In genomic region chr16:15649311-15649710, GRCh38 we compare ENCODE assay signal across 8 cellular contexts. TPM values are rescaled to one million over a fixed set of nuclear protein-coding genes. Genes with fewer than 3 reads are reported as not detected.
A peak's percentile ranks its signal among the peaks of the same experiment; 100 is the strongest.
DNase-seq lines count a peak whose midpoint lies in the region; ATAC-seq and TF ChIP-seq lines count a peak whose summit lies in the region.
"Not testable (repeated sequence)": the region's sequence is repeated elsewhere in the genome, so short reads cannot be mapped to it uniquely, and the experiment has no call there.

No MANE protein-coding gene starts in this region.

- not testable (repeated sequence) for H3K4me1 ChIP-seq in SK-N-SH (ENCODE audit: control insufficient read depth in 1 of 2, insufficient read depth in 2 of 2, low read depth in 1 of 2, low read length in 1 of 2); endocrine pancreas (ENCODE audit: control insufficient read depth, insufficient read depth, low read length)

- TF ChIP-seq RAD21 in SK-N-SH (IDR thresholded peaks at IDR 0.05; ENCODE audit: low read length) = not testable (repeated sequence)

- not testable (repeated sequence) for H3K9me3 Mint-ChIP-seq in activated naive CD8-positive, alpha-beta T cell (ENCODE audit: low read depth); immature natural killer cell; neural crest cell; stimulated activated naive CD8-positive, alpha-beta T cell treated with anti-CD3 and anti-CD28 coated beads, Interleukin-15, amount 100 ng/mL, for 72 hours

- H3K27me3 ChIP-seq in HL-60 (ENCODE audit: insufficient read depth, poor library complexity, severe bottlenecking); SK-N-SH (ENCODE audit: insufficient read depth); endocrine pancreas (ENCODE audit: control insufficient read depth, insufficient read depth, low read length): not testable (repeated sequence)

- not testable (repeated sequence) for H4K20me1 ChIP-seq in SK-N-SH (ENCODE audit: insufficient read depth)

- POLR2A ChIA-PET in SK-N-SH (lab: Yijun Ruan, JAX) = not testable (repeated sequence)

- H3K27me3 Mint-ChIP-seq in activated naive CD8-positive, alpha-beta T cell; neural crest cell (ENCODE audit: low read depth); stimulated activated naive CD8-positive, alpha-beta T cell treated with anti-CD3 and anti-CD28 coated beads, Interleukin-15, amount 100 ng/mL, for 72 hours: not testable (repeated sequence)
- H3K27me3 Mint-ChIP-seq in immature natural killer cell (ENCODE audit: low read depth in 3 of 3) = peaks cover 3 to 14% (median 8%) of the 10 kb centered on the region in 3 donors

- H3K79me2 ChIP-seq in SK-N-SH (ENCODE audit: insufficient read depth) = peaks cover 41% of the 10 kb centered on the region

- not testable (repeated sequence) for H3K27ac ChIP-seq in HL-60 (replicated peaks)
- H3K27ac ChIP-seq in SK-N-SH (ENCODE audit: low read depth in 2 of 2, low read length in 1 of 2) = peak overlapping the region; percentile 64 to 76

- H3K4me3 ChIP-seq in AG10803 (ENCODE audit: low read length) (peak overlapping the region; percentile 55), HL-60 (replicated peaks; ENCODE audit: insufficient read depth, low read length) (peak overlapping the region; percentile 44), SK-N-SH (ENCODE audit: low read depth in 2 of 2, low read length in 1 of 2) (peak overlapping the region; percentile 76 to 98; a peak in 2 of 4 replicates), endocrine pancreas (ENCODE audit: control insufficient read depth, insufficient read depth, low read length) (peak overlapping the region; percentile 49)

- H3K27ac Mint-ChIP-seq in activated naive CD8-positive, alpha-beta T cell = peak overlapping the region; percentile 72
- peak overlapping the region; percentile 87 to 93 (median 90) for H3K27ac Mint-ChIP-seq in immature natural killer cell
- not testable (repeated sequence) for H3K27ac Mint-ChIP-seq in neural crest cell (ENCODE audit: unreplicated experiment)
- H3K27ac Mint-ChIP-seq in stimulated activated naive CD8-positive, alpha-beta T cell treated with anti-CD3 and anti-CD28 coated beads, Interleukin-15, amount 100 ng/mL, for 72 hours = peak overlapping the region in 1 of 2 donors; percentile 80

- not testable (repeated sequence) for ATAC-seq in stimulated activated naive CD8-positive, alpha-beta T cell treated with anti-CD3 and anti-CD28 coated beads, Interleukin-15, amount 100 ng/mL, for 72 hours

- peaks cover 24% of the 10 kb centered on the region for H3F3A ChIP-seq in SK-N-SH (replicated peaks; ENCODE audit: insufficient read depth)

- not testable (repeated sequence) for H3K36me3 Mint-ChIP-seq in activated naive CD8-positive, alpha-beta T cell; immature natural killer cell; neural crest cell (ENCODE audit: low read depth)

- H3K9me3 ChIP-seq in SK-N-SH; endocrine pancreas (ENCODE audit: control insufficient read depth, low read length): not testable (repeated sequence)

- not testable (repeated sequence) for H3K9me2 ChIP-seq in SK-N-SH

- H3K4me2 ChIP-seq in SK-N-SH = peak overlapping the region; percentile 98

- H3K9ac ChIP-seq in SK-N-SH = peak overlapping the region; percentile 39; the same call in 1 of the 2 replicates
- peak overlapping the region; percentile 89 for H3K9ac ChIP-seq in endocrine pancreas (ENCODE audit: control insufficient read depth, insufficient read depth, low read length)

- CTCF ChIA-PET in SK-N-SH (lab: Yijun Ruan, JAX) = interaction anchor here (1.6 kb wide), 1 partner anchor 33 kb away, joined by 4 read pairs; no protein-coding TSS in a partner anchor

- not testable (repeated sequence) for H3K36me3 ChIP-seq in SK-N-SH (replicated peaks in 1 of 2; ENCODE audit: control insufficient read depth in 1 of 2, insufficient read depth in 2 of 2, low read length in 1 of 2); endocrine pancreas (ENCODE audit: control insufficient read depth, insufficient read depth, low read length)

- not testable (repeated sequence) for TF ChIP-seq CTCF in AG10803 (conservative IDR thresholded peaks at IDR 0.05; ENCODE audit: low read length); HL-60 (IDR thresholded peaks at IDR 0.05; ENCODE audit: insufficient read depth, low read length); SK-N-SH (IDR thresholded peaks at IDR 0.05); neural crest cell (conservative IDR thresholded peaks at IDR 0.05)

- peak overlapping the region; percentile 88 for H3K4me3 Mint-ChIP-seq in activated naive CD8-positive, alpha-beta T cell
- peak overlapping the region; percentile 85 to 99 (median 88) for H3K4me3 Mint-ChIP-seq in immature natural killer cell
- peak overlapping the region; percentile 87 for H3K4me3 Mint-ChIP-seq in neural crest cell
- H3K4me3 Mint-ChIP-seq in stimulated activated naive CD8-positive, alpha-beta T cell treated with anti-CD3 and anti-CD28 coated beads, Interleukin-15, amount 100 ng/mL, for 72 hours = peak overlapping the region; percentile 85 to 88

- DNase-seq in AG10803 (ENCODE audit: low read depth); HL-60 (ENCODE audit: low read depth in 1 of 2, low spot score in 1 of 2); SK-N-SH; immature natural killer cell; neural crest cell (ENCODE audit: low read depth, low spot score); stimulated activated naive CD8-positive, alpha-beta T cell treated with anti-CD3 and anti-CD28 coated beads, Interleukin-15, amount 100 ng/mL, for 72 hours: not testable (repeated sequence)

- H3K4me1 Mint-ChIP-seq in activated naive CD8-positive, alpha-beta T cell (ENCODE audit: low read depth) = peaks cover 35% of the 10 kb centered on the region
- H3K4me1 Mint-ChIP-seq in immature natural killer cell = peaks cover 32 to 33% of the 10 kb centered on the region in 2 donors
- H3K4me1 Mint-ChIP-seq in neural crest cell = peaks cover 22% of the 10 kb centered on the region
- H3K4me1 Mint-ChIP-seq in stimulated activated naive CD8-positive, alpha-beta T cell treated with anti-CD3 and anti-CD28 coated beads, Interleukin-15, amount 100 ng/mL, for 72 hours = peaks cover 49% of the 10 kb centered on the region

- WGBS in SK-N-SH (ENCODE audit: low lambda C conversion rate) = 88% methylated on average over 17 of the region's 17 CpGs

- not testable (repeated sequence) for TF ChIP-seq EP300 in SK-N-SH (IDR thresholded peaks at IDR 0.05; ENCODE audit: borderline replicate concordance in 1 of 2, low read depth in 1 of 2, low read length in 1 of 2)

- H2AFZ ChIP-seq in SK-N-SH (ENCODE audit: low read depth) = peak overlapping the region; percentile 82

RNA-seq across cellular contexts. Expression of gene NDE1, which starts 0.7 kb away (rescaled TPM):
- polyA plus RNA-seq in SK-N-SH (2012; rRNA removed) (18.8 and 27.9 TPM in 2 replicates), immature natural killer cell (10 to 100 TPM in 2 of 3 donors, 1 to 10 TPM in 1; 3.8 to 55.1 (median 16.8) TPM)
- polyA plus RNA-seq in SK-N-SH (2012; cell fraction: cytosol; rRNA removed) = 22.2 and 27.7 TPM in 2 replicates
- 15.3 and 16.2 TPM in 2 replicates for polyA plus RNA-seq in SK-N-SH (2012; cell fraction: nucleus; rRNA removed)
- 72.2 and 74.0 TPM in 2 replicates for total RNA-seq in neural crest cell

RNA-seq across cellular contexts. Expression of gene MARF1, which starts 6.4 kb away (rescaled TPM):
- polyA plus RNA-seq in SK-N-SH (2012; rRNA removed) = 10.3 TPM in 2 replicates
- 8.8 and 9.0 TPM in 2 replicates for polyA plus RNA-seq in SK-N-SH (2012; cell fraction: cytosol; rRNA removed)
- 25.3 and 33.2 TPM in 2 replicates for polyA plus RNA-seq in SK-N-SH (2012; cell fraction: nucleus; rRNA removed)
- 10 to 100 TPM in 1 of 3 donors, 1 to 10 TPM in 2; 3.0 to 13.3 (median 4.0) TPM for polyA plus RNA-seq in immature natural killer cell
- total RNA-seq in neural crest cell = 52.7 and 60.1 TPM in 2 replicates
